Comparison of ENCODE assay signal across 28 cellular contexts in the genomic region with DNA sequence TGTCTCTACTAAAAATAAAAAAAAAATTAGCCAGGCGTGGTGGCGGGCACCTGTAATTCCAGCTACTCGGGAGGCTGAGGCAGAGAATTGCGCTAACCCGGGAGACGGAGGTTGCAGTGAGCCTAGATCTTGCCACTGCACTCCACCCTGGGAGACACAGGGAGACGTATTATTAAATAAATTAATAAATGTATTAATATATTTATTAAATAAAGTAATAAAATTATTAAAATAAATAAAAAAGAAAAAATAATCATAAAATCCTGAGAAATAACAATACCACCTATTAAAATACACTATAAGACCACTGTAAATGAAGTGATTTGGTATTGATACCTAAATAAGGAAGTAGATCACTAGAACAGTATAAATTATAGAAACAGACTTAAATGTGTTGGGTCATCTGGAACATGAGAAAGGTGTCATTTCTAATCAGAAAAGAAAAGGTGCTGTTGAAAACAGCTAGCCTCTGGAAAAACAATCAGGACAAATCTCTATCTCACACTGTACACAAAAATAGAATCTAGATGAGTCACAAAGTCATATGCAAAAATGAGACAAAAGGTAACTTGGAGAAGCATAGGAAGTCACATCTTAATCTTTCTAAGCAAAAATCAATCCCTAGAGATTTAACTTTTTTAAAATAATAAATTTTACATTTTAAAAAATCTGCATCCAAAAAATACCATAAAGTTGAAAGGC.
"Had no signal": no experiment of that assay in that cellular context is flagged by ENCODE, and none has a peak within 500 bp of the region (broad histone marks: within the 10 kb centered on the region; RNA-seq: fewer than 3 reads in every experiment).

No MANE protein-coding gene starts in this region.

- ATAC-seq: natural killer cell; psoas muscle; right lobe of liver; stimulated activated naive B cell treated with anti-CD40 and anti-IgM and Interleukin-4, amounts not matched to agents 10 μg/mL and 1 μg/mL and 100 μg/mL, for 72 hours; stimulated activated naive CD8-positive, alpha-beta T cell treated with anti-CD3 and anti-CD28 coated beads, Interleukin-15, Interleukin-2, amounts not matched to agents 100 U/mL and 50 U/mL, for 24 hours had no signal

- H3K27ac ChIP-seq: left ventricle myocardium inferior, neural progenitor cell, neutrophil, parathyroid adenoma, psoas muscle, right atrium auricular region, right lobe of liver, stomach, testis, thyroid gland, transverse colon, upper lobe of left lung, vagina had no signal

- H3K9me3 ChIP-seq: left ventricle myocardium inferior, neutrophil, psoas muscle, right atrium auricular region, right lobe of liver, stomach, testis, thyroid gland, transverse colon, upper lobe of left lung, vagina had no signal

- FAIRE-seq: islet of Langerhans had no signal

- H3K27ac Mint-ChIP-seq: immature natural killer cell; mesothelial cell of epicardium; natural killer cell; nephron progenitor cell; neural progenitor cell; stimulated activated naive B cell treated with anti-CD40 and anti-IgM and Interleukin-4, amounts not matched to agents 10 μg/mL and 1 μg/mL and 100 μg/mL, for 72 hours had no signal

- H3K4me3 ChIP-seq: left ventricle myocardium inferior, lung, neural progenitor cell, psoas muscle, right atrium auricular region, right lobe of liver, smooth muscle cell, stomach, testis, thyroid gland, transverse colon, upper lobe of left lung, vagina had no signal

- H3K79me2 ChIP-seq: parathyroid adenoma had no signal

- H3K36me3 ChIP-seq: left ventricle myocardium inferior, neural progenitor cell, neutrophil, right atrium auricular region, right lobe of liver, stomach, thyroid gland, transverse colon, upper lobe of left lung, vagina had no signal

- H3K4me3 Mint-ChIP-seq: immature natural killer cell; mesothelial cell of epicardium; naive B cell; natural killer cell; nephron progenitor cell; neural progenitor cell; stimulated activated naive B cell treated with anti-CD40 and anti-IgM and Interleukin-4, amounts not matched to agents 10 μg/mL and 1 μg/mL and 100 μg/mL, for 72 hours had no signal

- H3K4me1 Mint-ChIP-seq: immature natural killer cell, mesothelial cell of epicardium, natural killer cell, nephron progenitor cell had no signal

- H3K9me3 Mint-ChIP-seq: immature natural killer cell; mesothelial cell of epicardium; naive B cell; natural killer cell; neural progenitor cell; stimulated activated naive B cell treated with anti-CD40 and anti-IgM and Interleukin-4, amounts not matched to agents 10 μg/mL and 1 μg/mL and 100 μg/mL, for 72 hours had no signal

- H2AFZ ChIP-seq: neural progenitor cell, parathyroid adenoma had no signal

- H3K4me1 ChIP-seq: left ventricle myocardium inferior, neural progenitor cell, parathyroid adenoma, psoas muscle, right atrium auricular region, right lobe of liver, stomach, testis, thyroid gland, transverse colon, vagina had no signal

- H3K4me2 ChIP-seq: neural progenitor cell, smooth muscle cell had no signal

- DNase-seq: hypothalamus; immature natural killer cell; left ventricle myocardium inferior; mesendoderm; naive B cell; natural killer cell; nephron progenitor cell; occipital lobe; psoas muscle; right lobe of liver; stimulated activated CD4-positive, alpha-beta T cell treated with anti-CD3 and anti-CD28 coated beads, Interleukin-1b, Interleukin-23, amount 100 ng/mL, for 48 hours; stimulated activated CD4-positive, alpha-beta T cell treated with anti-CD3 and anti-CD28 coated beads, Interleukin-2, amount 100 ng/mL, for 48 hours; stimulated activated naive B cell treated with anti-CD40 and anti-IgM and Interleukin-4, amounts not matched to agents 10 μg/mL and 1 μg/mL and 100 μg/mL, for 72 hours; stimulated activated naive CD8-positive, alpha-beta T cell treated with anti-CD3 and anti-CD28 coated beads, Interleukin-15, Interleukin-2, amounts not matched to agents 100 U/mL and 50 U/mL, for 24 hours; stomach; testis; thyroid gland; transverse colon; upper lobe of left lung had no signal

- H3K27me3 ChIP-seq: neural progenitor cell, neutrophil, right atrium auricular region, right lobe of liver, stomach, testis, thyroid gland, transverse colon, upper lobe of left lung, vagina had no signal

- H3K36me3 Mint-ChIP-seq: immature natural killer cell; mesothelial cell of epicardium; naive B cell; natural killer cell; neural progenitor cell; stimulated activated naive B cell treated with anti-CD40 and anti-IgM and Interleukin-4, amounts not matched to agents 10 μg/mL and 1 μg/mL and 100 μg/mL, for 72 hours had no signal
